8 cellular contexts compared by ENCODE assay signal in genomic region chr9:134067904-134068741, GRCh38. TPM values are rescaled to one million over a fixed set of nuclear protein-coding genes. Genes with fewer than 3 reads are reported as not detected.
DNase-seq lines count a peak whose midpoint lies in the region; ATAC-seq and TF ChIP-seq lines count a peak whose summit lies in the region.

Gene BRD3, minus strand, starts transcription at chr9:134068026. Its CDS starts 14,549 bp downstream, at chr9:134053477.

- TF ChIP-seq POLR2A in lower leg skin (IDR thresholded peaks at IDR 0.05) = peak in 1 of 2 donors; percentile 8

- H3K4me1 ChIP-seq in BLaER1 = peaks cover 43% of the 10 kb centered on the region

- no peaks in the 10 kb centered on the region for H3K27me3 ChIP-seq in BLaER1

- ATAC-seq in HG03442 (IDR thresholded peaks at IDR 0.05; ENCODE audit: unreplicated experiment) = peak; percentile 75

- H3K36me3 ChIP-seq in BLaER1 = peaks cover 17% of the 10 kb centered on the region

- intact Hi-C loops in lower leg skin (cut with DNase I; ENCODE audit: low total_unique reads) = no loop called here

- peak; percentile 94 for DNase-seq in GM19238 (ENCODE audit: insufficient read length, low spot score)
- peak; percentile 46 for DNase-seq in NCI-H524 treated with DMSO at 0.1 percent for 48 hours (lab: John Stamatoyannopoulos, UW)
- peak; percentile 65 to 67 for DNase-seq in activated CD4-positive, alpha-beta T cell treated with anti-CD3 and anti-CD28 coated beads, Interleukin-2, amount 50 U/mL, for 24 hours (ENCODE audit: low read depth in 1 of 2, low spot score in 1 of 2)
- DNase-seq in dermis microvascular lymphatic vessel endothelial cell (ENCODE audit: low read depth in 2 of 2) = peak; percentile 74 to 92
- DNase-seq in lower leg skin (ENCODE audit: low spot score in 2 of 2) = peak; percentile 76 to 93
- peak; percentile 79 to 80 for DNase-seq in stimulated activated CD4-positive, alpha-beta T cell treated with anti-CD3 and anti-CD28 coated beads, Interleukin-4, amount 100 ng/mL, for 4 hours

- H3K4me3 ChIP-seq in BLaER1 (peak within 1 kb of the TSS; percentile 82), lower leg skin (ENCODE audit: low read depth, poor library complexity, severe bottlenecking) (peak within 1 kb of the TSS; percentile 65)

- WGBS in lower leg skin, 2 donors = 2 to 3% methylated on average over 13 to 20 of the region's 131 CpGs

- peak within 1 kb of the TSS; percentile 95 for H3K27ac ChIP-seq in BLaER1

- H3K4me2 ChIP-seq in BLaER1 = peak within 1 kb of the TSS; percentile 92

- no peak for TF ChIP-seq CTCF in lower leg skin (IDR thresholded peaks at IDR 0.05)

- no peaks in the 10 kb centered on the region for H3K9me3 ChIP-seq in BLaER1

- peaks cover 43% of the 10 kb centered on the region for H4K20me1 ChIP-seq in BLaER1

- peak within 1 kb of the TSS; percentile 95 for H3K9ac ChIP-seq in BLaER1

RNA-seq across cellular contexts. Expression of gene BRD3, which starts in this region (rescaled TPM):
- total RNA-seq in dermis microvascular lymphatic vessel endothelial cell (6.8 and 10.9 TPM in 2 replicates), lower leg skin (10 to 100 TPM; 18.5 to 59.9 (median 26.7) TPM)

Comparison
In these comparisons a context has a peak if more than half of its experiments do, and no peak if none do; other contexts are left out.
1. Peak in every context shown above with its lines: DNase-seq, ATAC-seq, H3K4me3 ChIP-seq and H3K27ac ChIP-seq.